Comparison of ENCODE assay signal across 8 cellular contexts in the genomic region with DNA sequence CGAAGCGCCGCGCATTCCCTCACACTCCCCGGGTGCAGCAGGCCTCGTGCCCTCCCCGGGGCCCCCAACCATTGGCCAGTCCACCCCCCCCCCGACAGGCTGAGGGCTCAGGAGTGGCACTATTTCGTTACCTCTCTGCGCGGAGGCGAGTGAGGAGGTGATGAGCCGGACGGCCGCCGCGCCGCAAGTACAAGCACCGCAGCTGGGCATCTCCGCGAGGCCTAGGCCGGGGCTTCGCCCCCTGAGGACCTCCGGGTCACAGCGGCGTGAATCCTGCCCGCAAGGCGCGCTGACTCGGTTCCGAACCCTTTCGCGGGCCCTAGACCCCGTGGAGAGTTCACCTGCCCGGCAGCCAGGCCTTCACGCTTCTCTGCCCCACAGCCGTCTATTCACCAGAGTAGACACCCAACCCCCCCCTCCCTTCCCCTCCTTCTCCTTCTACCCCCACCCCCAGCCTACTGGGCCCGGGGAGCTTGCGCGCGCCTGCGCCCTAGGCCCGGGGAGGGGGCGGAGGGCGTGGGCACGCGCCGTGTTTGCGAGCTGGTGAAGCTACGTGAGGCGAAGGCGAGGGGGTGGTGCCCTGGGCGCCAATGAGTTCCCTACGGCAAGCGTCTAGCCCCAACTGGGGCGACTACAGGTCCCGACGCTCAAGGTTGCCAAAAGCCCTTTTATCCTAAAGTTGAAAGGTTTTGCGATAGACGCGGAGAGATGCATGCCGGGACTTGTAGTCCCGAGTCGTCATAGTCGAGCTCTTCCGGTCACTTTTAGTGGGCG. TPM values are rescaled to one million over a fixed set of nuclear protein-coding genes. Genes with fewer than 3 reads are reported as not detected.
A peak's percentile ranks its signal among the peaks of the same experiment; 100 is the strongest.
DNase-seq lines count a peak whose midpoint lies in the region; ATAC-seq and TF ChIP-seq lines count a peak whose summit lies in the region.

TSS of gene CLPX (minus strand) at position 399 of the 774 bp plus-strand sequence. CDS start at position 210, 189 bp downstream.

- no peaks in the 10 kb centered on the region for H3K4me1 ChIP-seq in PC-9 (replicated peaks; ENCODE audit: insufficient read depth)

- peak within 1 kb of the TSS; percentile 96 for H3K4me3 ChIP-seq in PC-9

- ATAC-seq in GM21717 (IDR thresholded peaks at IDR 0.05; ENCODE audit: unreplicated experiment), result peak; percentile 70

- peak; percentile 40 for DNase-seq in DMS153 treated with DMSO at 0.1 percent for 48 hours (lab: John Stamatoyannopoulos, UW; ENCODE audit: unreplicated experiment)
- peak; percentile 98 for DNase-seq in KBM-7
- peak; percentile 85 to 89 for DNase-seq in PC-9
- peak; percentile 91 for DNase-seq in activated T-cell treated with anti-CD3 and anti-CD28 coated beads, Interleukin-2, amount 50 U/mL, for 1 hour
- DNase-seq in erythroblast (lab: John Stamatoyannopoulos, UW), result peak; percentile 96 to 97
- peak; percentile 90 for DNase-seq in mucosa of gallbladder (ENCODE audit: low spot score)
- peak; percentile 82 for DNase-seq in stimulated activated CD8-positive, alpha-beta memory T cell treated with anti-CD3 and anti-CD28 coated beads, Interleukin-4, amount 100 ng/mL, for 24 hours (ENCODE audit: low read depth)

- peak; percentile 64 for TF ChIP-seq POLR2A in erythroblast (IDR thresholded peaks at IDR 0.05; ENCODE audit: low read length)

- H2AFZ ChIP-seq in PC-9, result peak within 1 kb of the TSS; percentile 95

- intact Hi-C loops in PC-9 (cut with micrococcal nuclease; ENCODE audit: unreplicated experiment), result loop anchor here (2.0 to 10.0 kb wide), 3 partner anchors 120 to 153 kb away; partner anchors contain the start of gene RNU5B-1

- no peaks in the 10 kb centered on the region for H3K9me3 ChIP-seq in PC-9 (ENCODE audit: insufficient read depth, low read depth)

- H3K27me3 ChIP-seq in PC-9 (ENCODE audit: insufficient read depth, low read depth), result no peaks in the 10 kb centered on the region

- no peak for TF ChIP-seq CTCF in PC-9 (conservative IDR thresholded peaks at IDR 0.05)

- peak within 1 kb of the TSS; percentile 93 for H3K4me2 ChIP-seq in PC-9

- POLR2A ChIA-PET in PC-9 (lab: Charles Lee; ENCODE audit: unreplicated experiment), result interaction anchor here (0.6 to 1.0 kb wide), 8 partner anchors 24 to 559 kb away, joined by 6 to 32 read pairs (median 11); partner anchors contain the start of gene RNU5B-1

- H3F3A ChIP-seq in PC-9 (ENCODE audit: insufficient read depth, low read depth), result peaks cover 5% of the 10 kb centered on the region; the same call in 1 of the 2 replicates

- in situ Hi-C loops in KBM-7 (cut with MboI; ENCODE audit: low pct_unique_long_range_greater_than_20kb, low sequenced_read_pairs), result no loop called here

- H3K36me3 ChIP-seq in PC-9 (ENCODE audit: low read depth), result no peaks in the 10 kb centered on the region

- CTCF ChIA-PET in PC-9 (lab: Charles Lee), result interaction anchor here (0.6 kb wide), 4 partner anchors 115 to 1121 kb away, joined by 3 to 9 read pairs (median 5); no protein-coding TSS in a partner anchor

- H4K20me1 ChIP-seq in PC-9 (ENCODE audit: insufficient read depth), result peaks cover under 1% of the 10 kb centered on the region; the same call in 1 of the 2 replicates

- no peaks in the 10 kb centered on the region for H3K9me2 ChIP-seq in PC-9 (ENCODE audit: insufficient read depth)

- H3K79me2 ChIP-seq in PC-9 (ENCODE audit: low read depth), result peaks cover 42% of the 10 kb centered on the region

- no TSS peak for BruUV-seq in PC-9 (replicated peaks; lab: Mats Ljungman, UMichigan)

- peak within 1 kb of the TSS; percentile 69 for H3K27ac ChIP-seq in PC-9

RNA-seq across cellular contexts. Expression of gene CLPX, which starts in this region (rescaled TPM):
- total RNA-seq in PC-9 (2021) (41.0 and 44.1 TPM in 2 replicates), mucosa of gallbladder (47.2 TPM)

Comparison
In these comparisons a context has a peak if more than half of its experiments do, and no peak if none do; other contexts are left out.
1. Peak in every context shown above with its lines: DNase-seq, ATAC-seq, H3K4me3 ChIP-seq and H3K27ac ChIP-seq.
2. DNase-seq: peak in every context shown above with its lines; median percentile 98 in KBM-7; 96 in erythroblast; 91 in activated T-cell treated with anti-CD3 and anti-CD28 coated beads, Interleukin-2, amount 50 U/mL, for 1 hour; 90 in mucosa of gallbladder; 87 in PC-9; 82 in stimulated activated CD8-positive, alpha-beta memory T cell treated with anti-CD3 and anti-CD28 coated beads, Interleukin-4, amount 100 ng/mL, for 24 hours; 40 in DMS153 treated with DMSO at 0.1 percent for 48 hours.